ENCODE assay signal across 7 cellular contexts in genomic region chr5:50318220-50318619, GRCh38.
"Had no signal": no experiment of that assay in that cellular context is flagged by ENCODE, and none has a peak within 500 bp of the region (broad histone marks: within the 10 kb centered on the region; RNA-seq: fewer than 3 reads in every experiment).

No MANE protein-coding gene starts in this region.

- H3K4me2 ChIP-seq: GM23338, KMS-11 had no signal

- ATAC-seq: GM23338 had no signal

- H3K27ac ChIP-seq: KMS-11 had no signal

- H3K4me3 ChIP-seq: GM23338 had no signal

- FAIRE-seq: H1 had no signal

- H2AFZ ChIP-seq: GM23338 had no signal

- DNase-seq: H7, HCEC 1CT, Kasumi-1, KBM-7 had no signal

- H3K9ac ChIP-seq: KMS-11 had no signal
